In genomic region chr6:138970856-138971425, GRCh38 we compare ENCODE assay signal across 8 cellular contexts. TPM values are rescaled to one million over a fixed set of nuclear protein-coding genes. Genes with fewer than 3 reads are reported as not detected.
DNase-seq lines count a peak whose midpoint lies in the region; ATAC-seq and TF ChIP-seq lines count a peak whose summit lies in the region.

No MANE protein-coding gene starts in this region.

- H3K27me3 Mint-ChIP-seq in chondrocyte (ENCODE audit: low read depth), result no peaks in the 10 kb centered on the region
- no peaks in the 10 kb centered on the region for H3K27me3 Mint-ChIP-seq in natural killer cell treated with Interleukin-12 subunit alpha and Interleukin-12 subunit beta and Interleukin-15 and Interleukin-18, amount 100 ng/mL, for 72 hours

- no peak for TF ChIP-seq CTCF in chondrocyte (IDR thresholded peaks at IDR 0.05)

- H3K36me3 Mint-ChIP-seq in chondrocyte (ENCODE audit: low read depth), result no peaks in the 10 kb centered on the region
- no peaks in the 10 kb centered on the region for H3K36me3 Mint-ChIP-seq in natural killer cell treated with Interleukin-12 subunit alpha and Interleukin-12 subunit beta and Interleukin-15 and Interleukin-18, amount 100 ng/mL, for 72 hours

- no peak overlapping the region for H3K4me3 Mint-ChIP-seq in chondrocyte (ENCODE audit: unreplicated experiment)
- H3K4me3 Mint-ChIP-seq in natural killer cell treated with Interleukin-12 subunit alpha and Interleukin-12 subunit beta and Interleukin-15 and Interleukin-18, amount 100 ng/mL, for 72 hours, result peak overlapping the region; percentile 47

- H3K9me3 Mint-ChIP-seq in chondrocyte (ENCODE audit: low read depth), result no peaks in the 10 kb centered on the region
- no peaks in the 10 kb centered on the region for H3K9me3 Mint-ChIP-seq in natural killer cell treated with Interleukin-12 subunit alpha and Interleukin-12 subunit beta and Interleukin-15 and Interleukin-18, amount 100 ng/mL, for 72 hours

- H3K4me1 Mint-ChIP-seq in chondrocyte (ENCODE audit: low read depth), result peaks cover 48% of the 10 kb centered on the region
- H3K4me1 Mint-ChIP-seq in natural killer cell treated with Interleukin-12 subunit alpha and Interleukin-12 subunit beta and Interleukin-15 and Interleukin-18, amount 100 ng/mL, for 72 hours (ENCODE audit: low read depth in 2 of 2), result peaks cover 46 to 59% of the 10 kb centered on the region in 2 donors

- peak; percentile 99 for ATAC-seq in natural killer cell treated with Interleukin-12 subunit alpha and Interleukin-12 subunit beta and Interleukin-15 and Interleukin-18, amount 100 ng/mL, for 72 hours

- DNase-seq in Daoy (ENCODE audit: low read depth) (peak; percentile 89), HK-2 (ENCODE audit: unreplicated experiment) (peak; percentile 36), chondrocyte (ENCODE audit: low spot score) (no peak), GM19240 (ENCODE audit: insufficient read length, low spot score) (no peak), SW480 (ENCODE audit: low spot score) (no peak), NCI-H2107 (lab: John Stamatoyannopoulos, UW) (no peak)
- DNase-seq in natural killer cell treated with Interleukin-12 subunit alpha and Interleukin-12 subunit beta and Interleukin-15 and Interleukin-18, amount 100 ng/mL, for 72 hours (ENCODE audit: low spot score), result peak; percentile 74
- DNase-seq in activated CD4-positive, alpha-beta T cell treated with anti-CD3 and anti-CD28 coated beads, Interleukin-2, amount 50 U/mL, for 4 hours, result no peak

- H3K27ac Mint-ChIP-seq in chondrocyte (ENCODE audit: unreplicated experiment), result peak overlapping the region; percentile 81
- H3K27ac Mint-ChIP-seq in natural killer cell treated with Interleukin-12 subunit alpha and Interleukin-12 subunit beta and Interleukin-15 and Interleukin-18, amount 100 ng/mL, for 72 hours, result peak overlapping the region; percentile 2 to 70

RNA-seq across cellular contexts. Expression of gene REPS1, which starts 17.1 kb away (rescaled TPM):
- 35.8 and 42.1 TPM in 2 replicates for total RNA-seq in Daoy (2014; rRNA removed; shearing (Covaris generic))
- total RNA-seq in chondrocyte, result 24.5 to 26.5 TPM (median 25.8 TPM) in 3 replicates
- total RNA-seq in natural killer cell treated with Interleukin-12 subunit alpha and Interleukin-12 subunit beta and Interleukin-15 and Interleukin-18, amount 100 ng/mL, for 72 hours, result 10 to 100 TPM; 43.4 to 68.6 TPM

RNA-seq across cellular contexts. Expression of gene ABRACL, which starts 57.6 kb away (rescaled TPM):
- 83.1 and 85.8 TPM in 2 replicates for total RNA-seq in Daoy (2014; rRNA removed; shearing (Covaris generic))
- total RNA-seq in chondrocyte, result 10.4 to 20.2 TPM (median 17.2 TPM) in 3 replicates
- total RNA-seq in natural killer cell treated with Interleukin-12 subunit alpha and Interleukin-12 subunit beta and Interleukin-15 and Interleukin-18, amount 100 ng/mL, for 72 hours, result 100 to 1,000 TPM in 1 of 2 donors, 10 to 100 TPM in 1; 69.6 to 115 TPM

Comparison
In these comparisons a context has a peak if more than half of its experiments do, and no peak if none do; other contexts are left out.
1. DNase-seq: peak in Daoy (single experiment), HK-2 (single experiment) and natural killer cell treated with Interleukin-12 subunit alpha and Interleukin-12 subunit beta and Interleukin-15 and Interleukin-18, amount 100 ng/mL, for 72 hours (single experiment); none in chondrocyte (single experiment), GM19240 (single experiment), SW480 (single experiment), NCI-H2107 (single experiment) and activated CD4-positive, alpha-beta T cell treated with anti-CD3 and anti-CD28 coated beads, Interleukin-2, amount 50 U/mL, for 4 hours (0 of 2).